1 cellular context compared by ENCODE assay signal in the genomic region with DNA sequence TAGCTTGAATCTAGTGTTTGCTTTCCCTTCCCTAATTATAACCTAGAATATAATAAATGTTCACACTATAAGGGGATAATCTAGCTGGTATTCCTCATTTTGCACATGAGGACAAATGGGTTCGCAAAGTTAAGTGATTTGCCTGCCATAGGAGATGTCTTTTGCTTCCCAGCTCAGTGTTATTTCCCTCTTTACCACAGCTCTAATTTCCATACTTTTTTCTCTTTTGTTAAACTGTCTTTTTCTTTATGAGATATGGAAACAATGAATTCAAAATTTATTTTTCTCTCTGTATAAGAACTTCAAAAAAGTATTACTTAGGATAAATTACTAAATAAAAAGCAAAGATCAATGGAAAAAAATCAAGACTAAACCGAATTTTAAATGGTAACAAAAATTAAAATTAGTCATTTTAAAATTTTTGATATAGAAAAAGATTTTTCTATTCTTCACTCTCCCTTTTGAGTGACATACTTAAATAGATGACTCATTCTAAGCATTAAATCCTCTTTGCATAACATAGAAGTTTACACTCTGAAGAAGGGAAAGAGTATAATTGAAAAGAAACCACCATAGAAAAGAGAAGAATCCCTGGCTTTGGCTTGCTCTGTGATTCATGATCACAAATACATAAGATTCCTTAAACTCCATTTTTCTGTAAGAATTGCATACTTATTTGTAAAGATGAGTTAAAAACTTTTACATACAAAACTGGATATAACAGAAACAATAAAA.
TF ChIP-seq lines count a peak whose summit lies in the region.

No MANE protein-coding gene starts in this region.

TF ChIP-seq in IMR-90, 13 proteins besides CTCF, POLR2A, EP300 and RAD21:
- TF ChIP-seq MXI1 (IDR thresholded peaks at IDR 0.05; ENCODE audit: borderline replicate concordance, low read depth, low read length) = no peak
- no peak for TF ChIP-seq CEBPB (IDR thresholded peaks at IDR 0.05; ENCODE audit: low read depth, low read length)
